In genomic region chr10:126969310-126969709, GRCh38 we compare ENCODE assay signal across 11 cellular contexts.
DNase-seq lines count a peak whose midpoint lies in the region; ATAC-seq and TF ChIP-seq lines count a peak whose summit lies in the region.
"Had no signal": no experiment of that assay in that cellular context is flagged by ENCODE, and none has a peak within 500 bp of the region (broad histone marks: within the 10 kb centered on the region; RNA-seq: fewer than 3 reads in every experiment).

No MANE protein-coding gene starts in this region.

- no peak overlapping the region for H3K4me3 Mint-ChIP-seq in GM23338

- no peak overlapping the region for H3K4me3 ChIP-seq in GM23338
- H3K4me3 ChIP-seq in OCI-LY1 (ENCODE audit: low read depth, low read length, poor library complexity, severe bottlenecking), result no peak overlapping the region
- H3K4me3 ChIP-seq in fibroblast of pulmonary artery (replicated peaks; ENCODE audit: low read depth, low read length), result no peak overlapping the region
- H3K4me3 ChIP-seq: breast epithelium, HAP-1, right lobe of liver had no signal

- no peak overlapping the region for H3K27ac Mint-ChIP-seq in GM23338

- H2AFZ ChIP-seq in GM23338 (no peak overlapping the region), OCI-LY1 (ENCODE audit: low read length) (no peak overlapping the region)

- H3K4me2 ChIP-seq in GM23338, result no peak overlapping the region
- no peak overlapping the region for H3K4me2 ChIP-seq in OCI-LY1 (ENCODE audit: low read length)

- peaks cover 6% of the 10 kb centered on the region; the same call in 2 of the 3 replicates for H3K36me3 Mint-ChIP-seq in GM23338 (ENCODE audit: low read depth)

- peaks cover 6% of the 10 kb centered on the region for H3K4me1 ChIP-seq in GM23338 (ENCODE audit: insufficient read depth)
- H3K4me1 ChIP-seq in OCI-LY1 (ENCODE audit: insufficient read depth, low read length, severe bottlenecking), result no peaks in the 10 kb centered on the region
- H3K4me1 ChIP-seq: breast epithelium, HAP-1 had no signal

- H3K79me2 ChIP-seq in GM23338 (replicated peaks; ENCODE audit: insufficient read depth) (peaks cover 57% of the 10 kb centered on the region), OCI-LY1 (ENCODE audit: insufficient read depth, low read length) (no peaks in the 10 kb centered on the region)

- H3K9me2 ChIP-seq in GM23338 (ENCODE audit: insufficient read depth) (no peaks in the 10 kb centered on the region), OCI-LY1 (ENCODE audit: low read depth, low read length) (no peaks in the 10 kb centered on the region)

- H3K9me3 Mint-ChIP-seq in GM23338, result no peaks in the 10 kb centered on the region

- H3K27me3 ChIP-seq in GM23338 (ENCODE audit: insufficient read depth) (no peaks in the 10 kb centered on the region), OCI-LY1 (ENCODE audit: insufficient read depth, low read length) (no peaks in the 10 kb centered on the region)
- H3K27me3 ChIP-seq: breast epithelium, right lobe of liver had no signal

- no peaks in the 10 kb centered on the region for H3K9me3 ChIP-seq in OCI-LY1 (ENCODE audit: low read length)
- H3K9me3 ChIP-seq: breast epithelium, HAP-1, right lobe of liver had no signal

- H3F3A ChIP-seq in GM23338 (replicated peaks; ENCODE audit: low read depth) (no peaks in the 10 kb centered on the region), OCI-LY1 (ENCODE audit: insufficient read depth, low read length) (no peaks in the 10 kb centered on the region)

- H3K9ac ChIP-seq in OCI-LY1 (ENCODE audit: low read length), result no peak overlapping the region

- peak; percentile 92 for ATAC-seq in GM23338
- no peak for ATAC-seq in GM21786 (IDR thresholded peaks at IDR 0.05; ENCODE audit: unreplicated experiment)

- H3K27me3 Mint-ChIP-seq in GM23338 (ENCODE audit: insufficient read depth, low read depth, poor library complexity), result peaks cover 1% of the 10 kb centered on the region

- H3K4me1 Mint-ChIP-seq in GM23338, result peaks cover 30% of the 10 kb centered on the region

- TF ChIP-seq CTCF in GM23338 (conservative IDR thresholded peaks at IDR 0.05; ENCODE audit: low read depth in 2 of 2) (peak; percentile 59 to 75), OCI-LY1 (IDR thresholded peaks at IDR 0.05; ENCODE audit: low read length) (peak; percentile 10; the same call in 1 of the 2 replicates), fibroblast of pulmonary artery (IDR thresholded peaks at IDR 0.05; ENCODE audit: low read length, missing control alignments) (no peak), GM10266 (IDR thresholded peaks at IDR 0.05; ENCODE audit: control insufficient read depth, insufficient read depth, low read depth, missing control alignments) (no peak)

- H3K36me3 ChIP-seq in GM23338 (ENCODE audit: insufficient read depth) (0 out of 2 replicates have a peak, but pooled peaks cover 3% of the 10 kb centered on the region), OCI-LY1 (ENCODE audit: insufficient read depth, low read length) (no peaks in the 10 kb centered on the region)
- H3K36me3 ChIP-seq: breast epithelium, HAP-1, right lobe of liver had no signal

- DNase-seq in GM23338 (ENCODE audit: low spot score), result peak; percentile 62
- DNase-seq in fibroblast of pulmonary artery (ENCODE audit: low read depth), result peak; percentile 6
- peak; percentile 59 for DNase-seq in pons (ENCODE audit: low spot score)
- DNase-seq in dedifferentiated amniotic fluid mesenchymal stem cell (ENCODE audit: extremely low spot score), result no peak
- DNase-seq in GM10266 (ENCODE audit: extremely low spot score), result no peak
- DNase-seq: activated CD4-positive, alpha-beta T cell treated with anti-CD3 and anti-CD28 coated beads, Interleukin-2, amount 50 U/mL, for 1 hour; right lobe of liver had no signal

- H3K27ac ChIP-seq in GM23338 (ENCODE audit: low read depth) (no peak overlapping the region), OCI-LY1 (ENCODE audit: low read depth, low read length, poor library complexity, severe bottlenecking) (no peak overlapping the region)
- H3K27ac ChIP-seq: breast epithelium, right lobe of liver had no signal

- 0 out of 2 replicates have a peak, but pooled peaks cover 6% of the 10 kb centered on the region for H4K20me1 ChIP-seq in GM23338 (replicated peaks; ENCODE audit: insufficient read depth)
- no peaks in the 10 kb centered on the region for H4K20me1 ChIP-seq in OCI-LY1 (ENCODE audit: insufficient read depth, low read length)

TF ChIP-seq in GM23338, 12 proteins besides CTCF, POLR2A, EP300 and RAD21:
- no peak for TF ChIP-seq REST (IDR thresholded peaks at IDR 0.05; ENCODE audit: unreplicated experiment)

Comparison
In these comparisons a context has a peak if more than half of its experiments do, and no peak if none do; other contexts are left out.
1. DNase-seq: peak in GM23338 (single experiment), fibroblast of pulmonary artery (single experiment) and pons (single experiment); none in dedifferentiated amniotic fluid mesenchymal stem cell (single experiment) and GM10266 (single experiment).
2. CTCF ChIP-seq: peak in GM23338 (2 of 2) and OCI-LY1 (single experiment); none in fibroblast of pulmonary artery (single experiment) and GM10266 (single experiment).